ENCODE assay signal across 8 cellular contexts in genomic region chr1:28235746-28236655, GRCh38. TPM values are rescaled to one million over a fixed set of nuclear protein-coding genes. Genes with fewer than 3 reads are reported as not detected.
DNase-seq lines count a peak whose midpoint lies in the region; ATAC-seq and TF ChIP-seq lines count a peak whose summit lies in the region.

Gene ATP5IF1 (plus strand): TSS chr1:28236124. CDS start chr1:28236184, 60 bp downstream.

- H3K4me1 Mint-ChIP-seq in activated T-cell treated with anti-CD3 and anti-CD28 coated beads, Interleukin-2, amount 50 U/mL, for 4 hours (ENCODE audit: low read depth), result peaks cover 19% of the 10 kb centered on the region

- in situ Hi-C loops in Panc1 (cut with HindIII; ENCODE audit: low pct_unique_long_range_greater_than_20kb, low sequenced_read_pairs), result no loop called here

- CTCF ChIA-PET in Panc1 (lab: Charles Lee), result no interaction called here

- H3K9me3 ChIP-seq in Panc1 (ENCODE audit: control insufficient read depth, insufficient read depth, low read depth, low read length), result no peaks in the 10 kb centered on the region
- no peaks in the 10 kb centered on the region for H3K9me3 ChIP-seq in esophagus muscularis mucosa
- no peaks in the 10 kb centered on the region for H3K9me3 ChIP-seq in muscle layer of duodenum (ENCODE audit: control insufficient read depth in 1 of 2, low read length in 2 of 2)

- no TSS peak for BruUV-seq in Panc1 (replicated peaks; lab: Mats Ljungman, UMichigan)

- peak; percentile 99 for DNase-seq in DMS79 treated with DMSO at 0.1 percent for 48 hours (lab: John Stamatoyannopoulos, UW)
- DNase-seq in Panc1 (ENCODE audit: low read depth, low spot score), result peak; percentile 96
- peak; percentile 89 for DNase-seq in activated T-cell treated with anti-CD3 and anti-CD28 coated beads, Interleukin-2, amount 50 U/mL, for 4 hours
- DNase-seq in esophagus muscularis mucosa (ENCODE audit: extremely low spot score), result peak; percentile 99
- DNase-seq in stimulated activated CD8-positive, alpha-beta memory T cell treated with anti-CD3 and anti-CD28 coated beads, Interleukin-7, amount 100 ng/mL, for 4 hours (ENCODE audit: low read depth in 2 of 2), result peak; percentile 89 to 92

- H3K79me2 ChIP-seq in KMS-11 (ENCODE audit: insufficient read depth, low read depth), result peaks cover 34% of the 10 kb centered on the region

- H2AFZ ChIP-seq in KMS-11 (ENCODE audit: low read depth), result peak within 1 kb of the TSS; percentile 98

- intact Hi-C loops in Panc1 (cut with micrococcal nuclease; ENCODE audit: unreplicated experiment) (no loop called here), esophagus muscularis mucosa (cut with DNase I) (no loop called here)

- no peaks in the 10 kb centered on the region for H3K36me3 ChIP-seq in KMS-11 (ENCODE audit: insufficient read depth)
- H3K36me3 ChIP-seq in Panc1 (ENCODE audit: control insufficient read depth, insufficient read depth, low read length), result no peaks in the 10 kb centered on the region; the same call in 1 of the 2 replicates
- peaks cover 0 to 10% (median 0%) of the 10 kb centered on the region in 4 donors for H3K36me3 ChIP-seq in esophagus muscularis mucosa
- H3K36me3 ChIP-seq in muscle layer of duodenum (ENCODE audit: control insufficient read depth in 1 of 2, insufficient read depth in 2 of 2, low read length in 2 of 2), result peaks cover 0 to 6% of the 10 kb centered on the region in 2 donors

- WGBS in esophagus muscularis mucosa, result 2% methylated on average over 33 of the region's 61 CpGs

- H3K27me3 Mint-ChIP-seq in activated T-cell treated with anti-CD3 and anti-CD28 coated beads, Interleukin-2, amount 50 U/mL, for 4 hours (ENCODE audit: low read depth), result no peaks in the 10 kb centered on the region

- H3K4me3 ChIP-seq in KMS-11 (IDR thresholded peaks at IDR 0.05; ENCODE audit: insufficient read depth, low read depth, low read length) (peak within 1 kb of the TSS; percentile 83), Panc1 (ENCODE audit: low read depth in 2 of 2, low read length in 2 of 2) (peak within 1 kb of the TSS; percentile 92 to 94), esophagus muscularis mucosa (peak within 1 kb of the TSS; percentile 77 to 97 (median 92)), muscle layer of duodenum (ENCODE audit: low read depth in 1 of 2, low read length in 2 of 2) (peak within 1 kb of the TSS; percentile 87 to 100)

- H3K9me3 Mint-ChIP-seq in activated T-cell treated with anti-CD3 and anti-CD28 coated beads, Interleukin-2, amount 50 U/mL, for 4 hours, result no peaks in the 10 kb centered on the region

- H3K27ac ChIP-seq in KMS-11 (peak within 1 kb of the TSS; percentile 11; the same call in 1 of the 2 replicates), Panc1 (ENCODE audit: low read length) (peak within 1 kb of the TSS; percentile 91), esophagus muscularis mucosa (replicated peaks in 1 of 4) (peak within 1 kb of the TSS; percentile 87 to 95 (median 88)), muscle layer of duodenum (ENCODE audit: low read length) (peak within 1 kb of the TSS; percentile 78)

- TF ChIP-seq EP300 in esophagus muscularis mucosa (IDR thresholded peaks at IDR 0.05), result no peak

- peak; percentile 74 for TF ChIP-seq POLR2A in esophagus muscularis mucosa (IDR thresholded peaks at IDR 0.05; ENCODE audit: low read depth)

- no peak within 1 kb of the TSS for H3K4me3 Mint-ChIP-seq in activated T-cell treated with anti-CD3 and anti-CD28 coated beads, Interleukin-2, amount 50 U/mL, for 4 hours

- H3K4me1 ChIP-seq in KMS-11 (ENCODE audit: low read depth, poor library complexity, severe bottlenecking) (peaks cover 25% of the 10 kb centered on the region), Panc1 (ENCODE audit: control insufficient read depth, insufficient read depth, low read length) (peaks cover 8% of the 10 kb centered on the region), esophagus muscularis mucosa (peaks cover 25 to 44% (median 42%) of the 10 kb centered on the region in 4 donors), muscle layer of duodenum (ENCODE audit: control insufficient read depth in 1 of 2, insufficient read depth in 2 of 2, low read length in 2 of 2) (peaks cover 10 to 28% of the 10 kb centered on the region in 2 donors)

- POLR2A ChIA-PET in Panc1 (lab: Charles Lee), result interaction anchor here (0.6 kb wide), 4 partner anchors 10 to 166 kb away, joined by 4 to 10 read pairs (median 8); no protein-coding TSS in a partner anchor

- TF ChIP-seq CTCF in KMS-11 (conservative IDR thresholded peaks at IDR 0.05; ENCODE audit: low read depth, low read length) (no peak), Panc1 (IDR thresholded peaks at IDR 0.05) (no peak), esophagus muscularis mucosa (IDR thresholded peaks at IDR 0.05) (no peak)

- H3K9ac ChIP-seq in KMS-11, result peak within 1 kb of the TSS; percentile 57

- ATAC-seq in GM21786 (IDR thresholded peaks at IDR 0.05; ENCODE audit: unreplicated experiment) (peak; percentile 86), Panc1 (peak; percentile 95)
- peak; percentile 95 to 96 for ATAC-seq in activated T-cell treated with anti-CD3 and anti-CD28 coated beads, Interleukin-2, amount 50 U/mL, for 4 hours

- H3K27me3 ChIP-seq in KMS-11 (ENCODE audit: insufficient read depth, low read depth) (no peaks in the 10 kb centered on the region), Panc1 (ENCODE audit: control insufficient read depth, insufficient read depth, low read length) (no peaks in the 10 kb centered on the region), esophagus muscularis mucosa (no peaks in the 10 kb centered on the region), muscle layer of duodenum (ENCODE audit: low read depth, low read length) (no peaks in the 10 kb centered on the region)

- H3K36me3 Mint-ChIP-seq in activated T-cell treated with anti-CD3 and anti-CD28 coated beads, Interleukin-2, amount 50 U/mL, for 4 hours (ENCODE audit: insufficient read depth), result peaks cover 4% of the 10 kb centered on the region

- H4K20me1 ChIP-seq in KMS-11 (ENCODE audit: insufficient read depth), result no peaks in the 10 kb centered on the region

- H3K4me2 ChIP-seq in KMS-11, result peak within 1 kb of the TSS; percentile 93

RNA-seq across cellular contexts. Expression of gene ATP5IF1, which starts in this region (rescaled TPM):
- total RNA-seq in Panc1 (2021; ENCODE audit: unreplicated experiment), result 94.5 TPM
- polyA plus RNA-seq in Panc1 (2012; ENCODE audit: insufficient read length), result 228 TPM
- 100 to 1,000 TPM; 110 to 121 (median 114) TPM for total RNA-seq in activated T-cell treated with anti-CD3 and anti-CD28 coated beads, Interleukin-2, amount 50 U/mL, for 4 hours
- total RNA-seq in esophagus muscularis mucosa, result 100 to 1,000 TPM; 125 to 174 (median 126) TPM

Comparison
In these comparisons a context has a peak if more than half of its experiments do, and no peak if none do; other contexts are left out.
1. Peak in every context shown above with its lines: DNase-seq, ATAC-seq, H3K4me3 ChIP-seq and H3K27ac ChIP-seq.
2. H3K27ac ChIP-seq: peak in every context shown above with its lines; median percentile 91 in Panc1; 88 in esophagus muscularis mucosa; 78 in muscle layer of duodenum; 11 in KMS-11.